In the genomic region with DNA sequence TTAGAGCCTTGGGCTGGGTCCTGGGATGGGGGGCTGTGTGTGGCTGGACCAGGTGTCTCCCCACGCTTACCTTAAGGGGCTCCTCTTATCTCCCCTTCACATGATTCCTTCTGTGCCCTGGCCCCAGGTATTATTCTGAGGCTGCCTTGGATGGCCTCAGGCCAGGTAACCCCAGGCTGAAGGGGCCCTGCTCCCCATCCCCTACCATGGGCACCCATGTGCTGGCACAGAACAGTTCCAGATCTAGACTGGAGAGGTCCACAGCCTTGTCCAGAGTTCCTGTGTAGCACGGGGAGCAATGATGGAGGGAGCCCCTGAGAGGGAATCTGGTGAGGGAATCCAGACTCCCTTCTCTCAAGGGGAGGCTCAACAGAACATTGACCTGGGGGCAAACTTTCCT, we compare ENCODE assay signal across 2 cellular contexts.
TF ChIP-seq lines count a peak whose summit lies in the region.

No MANE protein-coding gene starts in this region.

TF ChIP-seq in liver, 16 proteins besides CTCF, POLR2A, EP300 and RAD21:
- TF ChIP-seq YY1 (IDR thresholded peaks at IDR 0.05), result no peak
- no peak for TF ChIP-seq GABPA (IDR thresholded peaks at IDR 0.05 in 1 of 2, conservative IDR thresholded peaks at IDR 0.05 in 1 of 2)
- TF ChIP-seq, protein P1, sequence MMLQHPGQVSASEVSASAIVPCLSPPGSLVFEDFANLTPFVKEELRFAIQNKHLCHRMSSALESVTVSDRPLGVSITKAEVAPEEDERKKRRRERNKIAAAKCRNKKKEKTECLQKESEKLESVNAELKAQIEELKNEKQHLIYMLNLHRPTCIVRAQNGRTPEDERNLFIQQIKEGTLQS (IDR thresholded peaks at IDR 0.05), result no peak
- no peak for TF ChIP-seq HNF4A (conservative IDR thresholded peaks at IDR 0.05)
- TF ChIP-seq FOXA1 (IDR thresholded peaks at IDR 0.05), result no peak

TF ChIP-seq in HepG2, 621 proteins besides CTCF, POLR2A, EP300 and RAD21:
- TF ChIP-seq ZNF224 (CRISPR knock-in tag; IDR thresholded peaks at IDR 0.05), result no peak
- no peak for TF ChIP-seq TBX3 (IDR thresholded peaks at IDR 0.05; ENCODE audit: borderline replicate concordance)
- no peak for TF ChIP-seq DPF2 (CRISPR knock-in tag; IDR thresholded peaks at IDR 0.05; ENCODE audit: borderline replicate concordance, low read depth)
- TF ChIP-seq KMT2B (CRISPR knock-in tag; IDR thresholded peaks at IDR 0.05), result no peak
- no peak for TF ChIP-seq WIZ (CRISPR knock-in tag; IDR thresholded peaks at IDR 0.05)
- no peak for TF ChIP-seq ZNF326 (CRISPR knock-in tag; IDR thresholded peaks at IDR 0.05; ENCODE audit: borderline replicate concordance)
- TF ChIP-seq ZNF337 (CRISPR knock-in tag; IDR thresholded peaks at IDR 0.05; ENCODE audit: borderline replicate concordance, low read depth), result no peak
- TF ChIP-seq, protein P2, sequence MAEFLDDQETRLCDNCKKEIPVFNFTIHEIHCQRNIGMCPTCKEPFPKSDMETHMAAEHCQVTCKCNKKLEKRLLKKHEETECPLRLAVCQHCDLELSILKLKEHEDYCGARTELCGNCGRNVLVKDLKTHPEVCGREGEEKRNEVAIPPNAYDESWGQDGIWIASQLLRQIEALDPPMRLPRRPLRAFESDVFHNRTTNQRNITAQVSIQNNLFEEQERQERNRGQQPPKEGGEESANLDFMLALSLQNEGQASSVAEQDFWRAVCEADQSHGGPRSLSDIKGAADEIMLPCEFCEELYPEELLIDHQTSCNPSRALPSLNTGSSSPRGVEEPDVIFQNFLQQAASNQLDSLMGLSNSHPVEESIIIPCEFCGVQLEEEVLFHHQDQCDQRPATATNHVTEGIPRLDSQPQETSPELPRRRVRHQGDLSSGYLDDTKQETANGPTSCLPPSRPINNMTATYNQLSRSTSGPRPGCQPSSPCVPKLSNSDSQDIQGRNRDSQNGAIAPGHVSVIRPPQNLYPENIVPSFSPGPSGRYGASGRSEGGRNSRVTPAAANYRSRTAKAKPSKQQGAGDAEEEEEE (CRISPR knock-in tag; IDR thresholded peaks at IDR 0.05; ENCODE audit: borderline replicate concordance), result no peak
- TF ChIP-seq SIN3B (IDR thresholded peaks at IDR 0.05; ENCODE audit: low read length), result no peak
- TF ChIP-seq ZNF761 (CRISPR knock-in tag; conservative IDR thresholded peaks at IDR 0.05), result no peak
- TF ChIP-seq, protein P3, sequence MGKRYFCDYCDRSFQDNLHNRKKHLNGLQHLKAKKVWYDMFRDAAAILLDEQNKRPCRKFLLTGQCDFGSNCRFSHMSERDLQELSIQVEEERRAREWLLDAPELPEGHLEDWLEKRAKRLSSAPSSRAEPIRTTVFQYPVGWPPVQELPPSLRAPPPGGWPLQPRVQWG (CRISPR knock-in tag; IDR thresholded peaks at IDR 0.05; ENCODE audit: borderline replicate concordance, low read depth), result no peak
- TF ChIP-seq ZNF430 (CRISPR knock-in tag; IDR thresholded peaks at IDR 0.05), result no peak
- TF ChIP-seq HCFC1 (IDR thresholded peaks at IDR 0.05; ENCODE audit: low read depth, low read length), result no peak
- no peak for TF ChIP-seq ZNF839 (CRISPR knock-in tag; IDR thresholded peaks at IDR 0.05; ENCODE audit: borderline replicate concordance)
- TF ChIP-seq, protein P4, sequence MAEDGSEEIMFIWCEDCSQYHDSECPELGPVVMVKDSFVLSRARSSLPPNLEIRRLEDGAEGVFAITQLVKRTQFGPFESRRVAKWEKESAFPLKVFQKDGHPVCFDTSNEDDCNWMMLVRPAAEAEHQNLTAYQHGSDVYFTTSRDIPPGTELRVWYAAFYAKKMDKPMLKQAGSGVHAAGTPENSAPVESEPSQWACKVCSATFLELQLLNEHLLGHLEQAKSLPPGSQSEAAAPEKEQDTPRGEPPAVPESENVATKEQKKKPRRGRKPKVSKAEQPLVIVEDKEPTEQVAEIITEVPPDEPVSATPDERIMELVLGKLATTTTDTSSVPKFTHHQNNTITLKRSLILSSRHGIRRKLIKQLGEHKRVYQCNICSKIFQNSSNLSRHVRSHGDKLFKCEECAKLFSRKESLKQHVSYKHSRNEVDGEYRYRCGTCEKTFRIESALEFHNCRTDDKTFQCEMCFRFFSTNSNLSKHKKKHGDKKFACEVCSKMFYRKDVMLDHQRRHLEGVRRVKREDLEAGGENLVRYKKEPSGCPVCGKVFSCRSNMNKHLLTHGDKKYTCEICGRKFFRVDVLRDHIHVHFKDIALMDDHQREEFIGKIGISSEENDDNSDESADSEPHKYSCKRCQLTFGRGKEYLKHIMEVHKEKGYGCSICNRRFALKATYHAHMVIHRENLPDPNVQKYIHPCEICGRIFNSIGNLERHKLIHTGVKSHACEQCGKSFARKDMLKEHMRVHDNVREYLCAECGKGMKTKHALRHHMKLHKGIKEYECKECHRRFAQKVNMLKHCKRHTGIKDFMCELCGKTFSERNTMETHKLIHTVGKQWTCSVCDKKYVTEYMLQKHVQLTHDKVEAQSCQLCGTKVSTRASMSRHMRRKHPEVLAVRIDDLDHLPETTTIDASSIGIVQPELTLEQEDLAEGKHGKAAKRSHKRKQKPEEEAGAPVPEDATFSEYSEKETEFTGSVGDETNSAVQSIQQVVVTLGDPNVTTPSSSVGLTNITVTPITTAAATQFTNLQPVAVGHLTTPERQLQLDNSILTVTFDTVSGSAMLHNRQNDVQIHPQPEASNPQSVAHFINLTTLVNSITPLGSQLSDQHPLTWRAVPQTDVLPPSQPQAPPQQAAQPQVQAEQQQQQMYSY (CRISPR knock-in tag; IDR thresholded peaks at IDR 0.05), result no peak
- TF ChIP-seq ZNF75D (CRISPR knock-in tag; IDR thresholded peaks at IDR 0.05; ENCODE audit: borderline replicate concordance), result no peak
- TF ChIP-seq ASH2L (IDR thresholded peaks at IDR 0.05; ENCODE audit: insufficient read length, low read depth, low read length), result no peak
- no peak for TF ChIP-seq ZFP36L2 (CRISPR knock-in tag; IDR thresholded peaks at IDR 0.05)
- no peak for TF ChIP-seq U2AF2 (IDR thresholded peaks at IDR 0.05; ENCODE audit: low read depth, low read length)
TF ChIP-seq in HepG2: peak in this region for 0.
